ENCODE assay signal across 2 cellular contexts in genomic region chr10:75260990-75261389, GRCh38.
TF ChIP-seq lines count a peak whose summit lies in the region.

No MANE protein-coding gene starts in this region.

TF ChIP-seq in HEK293, 187 proteins besides CTCF, POLR2A, EP300 and RAD21 (continued from another document):
- TF ChIP-seq PRDM10 (tag by site-specific recombination; IDR thresholded peaks at IDR 0.05) = no peak

TF ChIP-seq in K562, 482 proteins besides CTCF, POLR2A, EP300 and RAD21 (continued from another document):
- no peak for TF ChIP-seq TFAP4 (CRISPR knock-in tag; IDR thresholded peaks at IDR 0.05; ENCODE audit: borderline replicate concordance)
- no peak for TF ChIP-seq ZKSCAN1 (IDR thresholded peaks at IDR 0.05; ENCODE audit: low read depth, low read length)
